ENCODE assay signal across 7 cellular contexts in the genomic region with DNA sequence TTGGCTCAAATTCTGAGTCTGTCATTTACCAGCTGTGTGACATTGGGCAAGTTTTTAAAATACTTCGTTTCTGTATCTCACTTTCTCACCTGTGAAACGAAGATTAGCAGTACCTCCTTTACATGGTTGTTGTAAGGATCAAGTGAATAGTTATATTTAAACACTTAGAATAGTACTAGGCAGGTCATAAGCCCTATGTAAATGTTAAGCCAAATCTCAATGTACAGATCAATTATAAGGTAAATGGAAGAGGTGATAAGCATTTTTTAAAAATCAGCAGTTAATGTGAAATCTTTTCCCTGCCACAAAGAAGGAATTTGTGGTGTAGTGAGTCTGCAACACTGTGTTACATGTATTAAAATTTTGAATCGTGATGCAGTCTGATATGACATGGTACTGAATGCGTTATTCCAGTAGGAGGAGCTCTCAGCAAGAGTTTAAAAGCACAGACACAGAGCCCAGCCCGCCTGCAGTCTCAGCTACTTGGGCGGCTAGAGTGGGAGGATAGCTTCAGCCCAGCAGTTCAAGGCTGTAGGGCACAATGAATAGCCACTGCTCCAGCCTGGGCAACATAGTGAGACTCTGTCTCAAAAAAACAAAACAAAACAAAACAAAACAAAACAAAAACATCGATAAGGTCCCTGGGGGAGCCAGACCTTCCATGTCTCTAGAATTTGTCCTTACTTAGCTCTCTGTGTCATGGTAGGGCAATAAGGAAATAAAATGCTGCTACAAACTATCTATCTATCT. TPM values are rescaled to one million over a fixed set of nuclear protein-coding genes. Genes with fewer than 3 reads are reported as not detected.
A peak's percentile ranks its signal among the peaks of the same experiment; 100 is the strongest.
DNase-seq lines count a peak whose midpoint lies in the region; ATAC-seq and TF ChIP-seq lines count a peak whose summit lies in the region.

No MANE protein-coding gene starts in this region.

- H3K36me3 ChIP-seq in HAP-1 (replicated peaks) (no peaks in the 10 kb centered on the region), Loucy (ENCODE audit: insufficient read depth, low read length) (no peaks in the 10 kb centered on the region), heart left ventricle (no peaks in the 10 kb centered on the region)

- TF ChIP-seq CTCF in GM12865 (IDR thresholded peaks at IDR 0.05; ENCODE audit: insufficient read depth, low read depth, low read length, missing control alignments) (peak; percentile 74), Loucy (conservative IDR thresholded peaks at IDR 0.05; ENCODE audit: low read length) (peak; percentile 86), heart left ventricle (IDR thresholded peaks at IDR 0.05) (peak; percentile 56 to 80 (median 68))

- no peaks in the 10 kb centered on the region for H3K4me1 ChIP-seq in HAP-1
- no peaks in the 10 kb centered on the region for H3K4me1 ChIP-seq in Loucy (ENCODE audit: insufficient read depth, low read length, poor library complexity, severe bottlenecking)
- H3K4me1 ChIP-seq in heart left ventricle = peaks cover 0 to 1% (median 0%) of the 10 kb centered on the region in 12 donors

- H3K4me3 ChIP-seq in GM12865 (ENCODE audit: low read depth, low read length) = no peak overlapping the region
- no peak overlapping the region for H3K4me3 ChIP-seq in HAP-1
- H3K4me3 ChIP-seq in Loucy (ENCODE audit: low read length, poor library complexity, severe bottlenecking) = no peak overlapping the region
- no peak overlapping the region for H3K4me3 ChIP-seq in heart left ventricle

- no peaks in the 10 kb centered on the region for H3K9me2 ChIP-seq in Loucy (replicated peaks; ENCODE audit: low read depth, low read length)

- ATAC-seq in activated naive CD4-positive, alpha-beta T cell treated with anti-CD3 and anti-CD28 coated beads, Interleukin-2, amount 50 U/mL, for 72 hours = peak; percentile 94 to 98
- ATAC-seq in heart left ventricle = peak; percentile 91 to 97 (median 95)

- H2AFZ ChIP-seq in Loucy (ENCODE audit: low read length) = no peak overlapping the region

- no peak overlapping the region for H3K27ac Mint-ChIP-seq in activated naive CD4-positive, alpha-beta T cell treated with anti-CD3 and anti-CD28 coated beads, Interleukin-2, amount 50 U/mL, for 72 hours

- no peaks in the 10 kb centered on the region for H4K20me1 ChIP-seq in Loucy (ENCODE audit: insufficient read depth, low read length, poor library complexity, severe bottlenecking)

- H3K27me3 ChIP-seq in HAP-1 (ENCODE audit: low read depth) = no peaks in the 10 kb centered on the region
- H3K27me3 ChIP-seq in Loucy (ENCODE audit: insufficient read depth, low read length, poor library complexity, severe bottlenecking) = no peaks in the 10 kb centered on the region
- H3K27me3 ChIP-seq in heart left ventricle = no peaks in the 10 kb centered on the region

- H3K4me2 ChIP-seq in Loucy (ENCODE audit: low read depth, low read length, poor library complexity, severe bottlenecking) = no peak overlapping the region

- no peaks in the 10 kb centered on the region for H3F3A ChIP-seq in Loucy (ENCODE audit: low read depth)

- peaks cover under 1% of the 10 kb centered on the region in 2 donors for H3K36me3 Mint-ChIP-seq in activated naive CD4-positive, alpha-beta T cell treated with anti-CD3 and anti-CD28 coated beads, Interleukin-2, amount 50 U/mL, for 72 hours

- no peaks in the 10 kb centered on the region for H3K9me3 Mint-ChIP-seq in activated naive CD4-positive, alpha-beta T cell treated with anti-CD3 and anti-CD28 coated beads, Interleukin-2, amount 50 U/mL, for 72 hours

- H3K9me3 ChIP-seq in HAP-1 = no peaks in the 10 kb centered on the region
- no peaks in the 10 kb centered on the region for H3K9me3 ChIP-seq in Loucy (ENCODE audit: insufficient read depth, low read depth, low read length)
- no peaks in the 10 kb centered on the region for H3K9me3 ChIP-seq in heart left ventricle

- WGBS in heart left ventricle, 4 donors = 10 to 15% (median 11%) methylated on average over 7 of the region's 7 CpGs

- in situ Hi-C loops in HAP-1 (cut with MboI; ENCODE audit: low sequenced_read_pairs) = loop anchor here (25.0 kb wide), 1 partner anchor 398 kb away; no protein-coding TSS in a partner anchor

- intact Hi-C loops in heart left ventricle (cut with DNase I) = loop anchor here in 4 of 10 donors (2.0 to 10.0 kb wide), 2 partner anchors 477 to 481 kb away; no protein-coding TSS in a partner anchor

- DNase-seq in GM12865 (ENCODE audit: low read depth) = peak; percentile 83
- peak; percentile 72 to 77 for DNase-seq in HAP-1 (ENCODE audit: low spot score in 2 of 2)
- DNase-seq in RPMI8226 = peak; percentile 80
- DNase-seq in activated naive CD4-positive, alpha-beta T cell treated with anti-CD3 and anti-CD28 coated beads, Interleukin-2, amount 50 U/mL, for 72 hours (ENCODE audit: low spot score in 2 of 2) = peak in 1 of 2 donors; percentile 59
- DNase-seq in heart left ventricle = peak; percentile 46 to 70 (median 58)
- peak; percentile 72 for DNase-seq in renal cortical epithelial cell (ENCODE audit: low read depth)

- no peak overlapping the region for H3K9ac ChIP-seq in Loucy (ENCODE audit: low read depth, low read length, poor library complexity, severe bottlenecking)

- H3K79me2 ChIP-seq in Loucy (ENCODE audit: insufficient read depth, low read length) = no peaks in the 10 kb centered on the region

- no peak overlapping the region for H3K27ac ChIP-seq in heart left ventricle

- no peak for TF ChIP-seq POLR2A in heart left ventricle (IDR thresholded peaks at IDR 0.05)

RNA-seq across cellular contexts. Expression of gene GTF2H5, which starts 46.0 kb away (rescaled TPM):
- total RNA-seq in activated naive CD4-positive, alpha-beta T cell treated with anti-CD3 and anti-CD28 coated beads, Interleukin-2, amount 50 U/mL, for 72 hours = 10 to 100 TPM; 11.8 to 24.2 TPM
- total RNA-seq in heart left ventricle (10 to 100 TPM in 7 of 9 donors, 1 to 10 TPM in 2; 2.6 to 32.0 (median 25.8) TPM), renal cortical epithelial cell (6.9 and 9.7 TPM in 2 replicates)
- polyA plus RNA-seq in heart left ventricle = 1 to 10 TPM; 4.4 to 6.4 TPM

RNA-seq across cellular contexts. Expression of gene SERAC1, which starts 46.0 kb away (rescaled TPM):
- total RNA-seq in activated naive CD4-positive, alpha-beta T cell treated with anti-CD3 and anti-CD28 coated beads, Interleukin-2, amount 50 U/mL, for 72 hours = 1 to 10 TPM; 3.6 to 7.1 TPM
- total RNA-seq in heart left ventricle = 1 to 10 TPM; 3.7 to 7.0 (median 5.5) TPM
- polyA plus RNA-seq in heart left ventricle = 1 to 10 TPM; 1.5 to 5.6 TPM
- 13.5 and 20.9 TPM in 2 replicates for total RNA-seq in renal cortical epithelial cell
